ENCODE assay signal across 8 cellular contexts in genomic region chr3:15206662-15207576, GRCh38. TPM values are rescaled to one million over a fixed set of nuclear protein-coding genes. Genes with fewer than 3 reads are reported as not detected.
DNase-seq lines count a peak whose midpoint lies in the region; ATAC-seq and TF ChIP-seq lines count a peak whose summit lies in the region.

No MANE protein-coding gene starts in this region.

- peaks cover 28% of the 10 kb centered on the region; the same call in 1 of the 2 replicates for H4K20me1 ChIP-seq in IMR-90 (ENCODE audit: insufficient read depth, low read length)

- TF ChIP-seq RAD21 in IMR-90 (IDR thresholded peaks at IDR 0.05; ENCODE audit: low read length) = no peak

- H4K91ac ChIP-seq in IMR-90 (ENCODE audit: insufficient read depth, low read depth, low read length) = peak overlapping the region; percentile 7

- peak; percentile 66 for DNase-seq in activated CD8-positive, alpha-beta memory T cell treated with anti-CD3 and anti-CD28 coated beads for 24 hours
- no peak for DNase-seq in activated CD8-positive, alpha-beta memory T cell treated with anti-CD3 and anti-CD28 coated beads, Interleukin-2, amount 50 U/mL, for 4 hours
- peak; percentile 43 for DNase-seq in IMR-90
- DNase-seq in heart left ventricle = peak in 3 of 5 donors; percentile 22 to 37 (median 36)
- DNase-seq in prostate gland (ENCODE audit: low spot score) = peak; percentile 37
- no peak for DNase-seq in SKM-1 (lab: John Stamatoyannopoulos, UW; ENCODE audit: unreplicated experiment)

- H3K9me3 ChIP-seq in IMR-90 (ENCODE audit: control insufficient read depth, insufficient read depth, low read length) (no peaks in the 10 kb centered on the region), heart left ventricle (no peaks in the 10 kb centered on the region), prostate gland (no peaks in the 10 kb centered on the region)

- dilution Hi-C loops in IMR-90 (cut with HindIII; ENCODE audit: low sequenced_read_pairs, unreplicated experiment) = no loop called here

- peak overlapping the region; percentile 54; the same call in 1 of the 2 replicates for H2AK5ac ChIP-seq in IMR-90 (ENCODE audit: low read depth, low read length)

- no peak overlapping the region for H2BK20ac ChIP-seq in IMR-90 (ENCODE audit: low read depth, low read length)

- H4K8ac ChIP-seq in IMR-90 (ENCODE audit: low read depth in 2 of 2, low read length in 2 of 2) = peak overlapping the region in 1 of 2 experiments; percentile 80; a peak in 1 of 4 replicates

- H3K56ac ChIP-seq in IMR-90 (ENCODE audit: extremely low read depth, insufficient read depth, low read length) = peak overlapping the region; percentile 60; the same call in 1 of the 2 replicates

- peak overlapping the region; percentile 86 for H2AK9ac ChIP-seq in IMR-90 (replicated peaks; ENCODE audit: low read depth, low read length, poor library complexity)

- ATAC-seq in IMR-90 (ENCODE audit: low read depth) (no peak; the same call in 1 of the 2 replicates), heart left ventricle (peak; percentile 45 to 73 (median 66)), HG03521 (IDR thresholded peaks at IDR 0.05; ENCODE audit: unreplicated experiment) (no peak)

- no peaks in the 10 kb centered on the region for H3K4me1 ChIP-seq in IMR-90 (ENCODE audit: control insufficient read depth, insufficient read depth, low read length)
- H3K4me1 ChIP-seq in heart left ventricle = peaks cover 0 to 46% (median 27%) of the 10 kb centered on the region in 12 donors
- no peaks in the 10 kb centered on the region for H3K4me1 ChIP-seq in prostate gland (replicated peaks)

- peak overlapping the region; percentile 98 for H3K4me2 ChIP-seq in IMR-90 (ENCODE audit: low read depth, low read length)

- H3K27ac Mint-ChIP-seq in activated naive CD4-positive, alpha-beta T cell treated with anti-CD3 and anti-CD28 coated beads, Interleukin-2, amount 50 U/mL, for 24 hours = peak overlapping the region; percentile 82

- no peak overlapping the region for H3K18ac ChIP-seq in IMR-90 (ENCODE audit: low read depth, low read length)

- 5% methylated on average over 10 of the region's 30 CpGs; no CpG with 5 or more reads in 1 of the 2 experiments for WGBS in IMR-90 (ENCODE audit: extremely low coverage in 2 of 2, insufficient read length in 1 of 2), 2 experiments
- 3 to 5% (median 4%) methylated on average over 18 to 30 of the region's 30 CpGs for WGBS in heart left ventricle, 4 donors
- WGBS in prostate gland = 3% methylated on average over 25 of the region's 30 CpGs

- no peak overlapping the region for H2BK120ac ChIP-seq in IMR-90 (ENCODE audit: low read depth, low read length)

- peak overlapping the region; percentile 87 for H2BK5ac ChIP-seq in IMR-90 (ENCODE audit: low read depth, low read length, poor library complexity, severe bottlenecking)

- peaks cover 7 to 24% of the 10 kb centered on the region in 2 experiments; a peak in 3 of 4 replicates for H3K79me1 ChIP-seq in IMR-90 (ENCODE audit: low read depth in 1 of 2, low read length in 2 of 2)

- no peak overlapping the region; the same call in 1 of the 2 replicates for H4K5ac ChIP-seq in IMR-90 (ENCODE audit: low read depth, low read length)

- no peak overlapping the region for H2BK15ac ChIP-seq in IMR-90 (ENCODE audit: low read depth, low read length)

- peak overlapping the region; percentile 57 for H3K23ac ChIP-seq in IMR-90 (ENCODE audit: low read depth, low read length)

- CTCF ChIA-PET in IMR-90 (lab: Yijun Ruan, JAX) = interaction anchor here (0.7 kb wide), 1 partner anchor 21 kb away, joined by 4 read pairs; no protein-coding TSS in a partner anchor

- peak overlapping the region; percentile 81 for H3K27ac ChIP-seq in IMR-90 (ENCODE audit: insufficient read depth, low read length)
- peak overlapping the region; percentile 90 to 98 (median 96) for H3K27ac ChIP-seq in heart left ventricle
- H3K27ac ChIP-seq in prostate gland = peak overlapping the region; percentile 85 to 93

- in situ Hi-C loops in IMR-90 (cut with MboI; ENCODE audit: low sequenced_read_pairs) = loop anchor here (10.0 to 25.0 kb wide), 2 partner anchors 270 to 348 kb away; partner anchors contain the start of gene NR2C2

- no peak for TF ChIP-seq POLR2A in IMR-90 (IDR thresholded peaks at IDR 0.05; ENCODE audit: low read depth, low read length)
- no peak for TF ChIP-seq POLR2A in heart left ventricle (IDR thresholded peaks at IDR 0.05)
- TF ChIP-seq POLR2A in prostate gland (IDR thresholded peaks at IDR 0.05) = no peak

- no peaks in the 10 kb centered on the region for H3K9me3 Mint-ChIP-seq in activated naive CD4-positive, alpha-beta T cell treated with anti-CD3 and anti-CD28 coated beads, Interleukin-2, amount 50 U/mL, for 24 hours

- H3K36me3 Mint-ChIP-seq in activated naive CD4-positive, alpha-beta T cell treated with anti-CD3 and anti-CD28 coated beads, Interleukin-2, amount 50 U/mL, for 24 hours = no peaks in the 10 kb centered on the region

- peaks cover 3% of the 10 kb centered on the region; the same call in 1 of the 2 replicates for H3K9me1 ChIP-seq in IMR-90 (ENCODE audit: insufficient read depth, low read length)

- H3K27me3 ChIP-seq in IMR-90 (ENCODE audit: control insufficient read depth, insufficient read depth, low read length) (no peaks in the 10 kb centered on the region), heart left ventricle (no peaks in the 10 kb centered on the region), prostate gland (replicated peaks; ENCODE audit: insufficient read depth) (no peaks in the 10 kb centered on the region)

- peak overlapping the region; percentile 77 for H3K14ac ChIP-seq in IMR-90 (replicated peaks; ENCODE audit: low read depth, low read length)

- peaks cover 44% of the 10 kb centered on the region for H3K4me1 Mint-ChIP-seq in activated naive CD4-positive, alpha-beta T cell treated with anti-CD3 and anti-CD28 coated beads, Interleukin-2, amount 50 U/mL, for 24 hours

- peak overlapping the region; percentile 92 for H3K4me3 Mint-ChIP-seq in activated naive CD4-positive, alpha-beta T cell treated with anti-CD3 and anti-CD28 coated beads, Interleukin-2, amount 50 U/mL, for 24 hours

- H2AFZ ChIP-seq in IMR-90 (replicated peaks; ENCODE audit: low read length, poor library complexity) = peak overlapping the region; percentile 94

- peak overlapping the region; percentile 89 for H3K4me3 ChIP-seq in IMR-90 (ENCODE audit: insufficient read depth, low read depth, low read length)
- peak overlapping the region; percentile 58 to 98 (median 84) for H3K4me3 ChIP-seq in heart left ventricle
- H3K4me3 ChIP-seq in prostate gland = peak overlapping the region; percentile 59 to 83

- no peaks in the 10 kb centered on the region for H3K27me3 Mint-ChIP-seq in activated naive CD4-positive, alpha-beta T cell treated with anti-CD3 and anti-CD28 coated beads, Interleukin-2, amount 50 U/mL, for 24 hours

- H3K4ac ChIP-seq in IMR-90 (ENCODE audit: low read depth, low read length) = peak overlapping the region; percentile 71; the same call in 1 of the 2 replicates

- BruUV-seq in IMR-90 (replicated peaks; lab: Mats Ljungman, UMichigan) = no TSS peak

- peak overlapping the region; percentile 94 for H3K9ac ChIP-seq in IMR-90 (ENCODE audit: low read depth, low read length)

- POLR2A ChIA-PET in IMR-90 (lab: Charles Lee; ENCODE audit: unreplicated experiment) = no interaction called here

- intact Hi-C loops in IMR-90 (cut with micrococcal nuclease) (loop anchor here (2.0 to 5.0 kb wide), 2 partner anchors 16 to 125 kb away; partner anchors contain the start of gene SH3BP5), heart left ventricle (cut with DNase I) (loop anchor here in 8 of 10 donors (2.0 to 10.0 kb wide), 8 partner anchors 90 to 348 kb away; no protein-coding TSS in a partner anchor), prostate gland (cut with DNase I) (loop anchor here (5.0 to 10.0 kb wide), 3 partner anchors 60 to 282 kb away; no protein-coding TSS in a partner anchor)

- H3K36me3 ChIP-seq in IMR-90 (ENCODE audit: control insufficient read depth, insufficient read depth, low read length) (peaks cover 2% of the 10 kb centered on the region), heart left ventricle (peaks cover 0 to 34% (median 24%) of the 10 kb centered on the region in 9 donors), prostate gland (no peaks in the 10 kb centered on the region)

- TF ChIP-seq CTCF in IMR-90 (conservative IDR thresholded peaks at IDR 0.05; ENCODE audit: low read depth, low read length) (no peak), heart left ventricle (IDR thresholded peaks at IDR 0.05) (no peak), prostate gland (IDR thresholded peaks at IDR 0.05) (no peak)

TF ChIP-seq in IMR-90, 13 proteins besides CTCF, POLR2A, EP300 and RAD21 (continues in another document):
- no peak for TF ChIP-seq MAFK (IDR thresholded peaks at IDR 0.05; ENCODE audit: low read depth, low read length)
- TF ChIP-seq SMC3 (IDR thresholded peaks at IDR 0.05; ENCODE audit: low read depth, low read length) = no peak
- TF ChIP-seq CEBPB (IDR thresholded peaks at IDR 0.05; ENCODE audit: low read depth, low read length) = no peak
- no peak for TF ChIP-seq BHLHE40 (IDR thresholded peaks at IDR 0.05; ENCODE audit: low read depth, low read length)
- TF ChIP-seq MXI1 (IDR thresholded peaks at IDR 0.05; ENCODE audit: borderline replicate concordance, low read depth, low read length) = no peak
- TF ChIP-seq MAZ (IDR thresholded peaks at IDR 0.05; ENCODE audit: borderline replicate concordance, low read depth, low read length) = no peak
- TF ChIP-seq, protein P1, sequence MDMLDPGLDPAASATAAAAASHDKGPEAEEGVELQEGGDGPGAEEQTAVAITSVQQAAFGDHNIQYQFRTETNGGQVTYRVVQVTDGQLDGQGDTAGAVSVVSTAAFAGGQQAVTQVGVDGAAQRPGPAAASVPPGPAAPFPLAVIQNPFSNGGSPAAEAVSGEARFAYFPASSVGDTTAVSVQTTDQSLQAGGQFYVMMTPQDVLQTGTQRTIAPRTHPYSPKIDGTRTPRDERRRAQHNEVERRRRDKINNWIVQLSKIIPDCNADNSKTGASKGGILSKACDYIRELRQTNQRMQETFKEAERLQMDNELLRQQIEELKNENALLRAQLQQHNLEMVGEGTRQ (IDR thresholded peaks at IDR 0.05; ENCODE audit: low read depth, low read length) = no peak

RNA-seq across cellular contexts. Expression of gene CAPN7, which starts 0.9 kb away (rescaled TPM):
- total RNA-seq in IMR-90 (2012; rRNA removed) = 21.3 and 28.1 TPM in 2 replicates
- 13.2 and 14.5 TPM in 2 replicates for polyA plus RNA-seq in IMR-90 (2012; rRNA removed)
- polyA plus RNA-seq in IMR-90 (2012; cell fraction: cytosol; rRNA removed) = 2.4 and 3.4 TPM in 2 replicates
- 11.3 and 25.3 TPM in 2 replicates for polyA plus RNA-seq in IMR-90 (2012; cell fraction: nucleus; rRNA removed; ENCODE audit: low replicate concordance)
- total RNA-seq in heart left ventricle = 10 to 100 TPM; 15.4 to 38.2 (median 24.9) TPM
- polyA plus RNA-seq in heart left ventricle = 10 to 100 TPM in 1 of 2 donors, 1 to 10 TPM in 1; 9.1 to 15.1 TPM
- 10 to 100 TPM; 45.1 to 46.7 TPM for total RNA-seq in prostate gland

Comparison
In these comparisons a context has a peak if more than half of its experiments do, and no peak if none do; other contexts are left out.
1. DNase-seq: peak in activated CD8-positive, alpha-beta memory T cell treated with anti-CD3 and anti-CD28 coated beads for 24 hours (single experiment), IMR-90 (single experiment), heart left ventricle (3 of 5) and prostate gland (single experiment); none in activated CD8-positive, alpha-beta memory T cell treated with anti-CD3 and anti-CD28 coated beads, Interleukin-2, amount 50 U/mL, for 4 hours (single experiment) and SKM-1 (single experiment).
2. ATAC-seq: peak in heart left ventricle (4 of 4); none in IMR-90 (single experiment) and HG03521 (single experiment).
3. Peak in every context shown above with its lines, with median percentiles within 50 percentile points of each other: H3K27ac ChIP-seq and H3K4me3 ChIP-seq.